Comparison of ENCODE assay signal across 8 cellular contexts in genomic region chr20:38473353-38473795, GRCh38. TPM values are rescaled to one million over a fixed set of nuclear protein-coding genes. Genes with fewer than 3 reads are reported as not detected.
DNase-seq lines count a peak whose midpoint lies in the region; ATAC-seq and TF ChIP-seq lines count a peak whose summit lies in the region.

No MANE protein-coding gene starts in this region.

- peak overlapping the region; percentile 85 for H3K27ac Mint-ChIP-seq in CD8-positive, alpha-beta T cell
- peak overlapping the region; percentile 63 for H3K27ac Mint-ChIP-seq in activated T-helper 1 cell treated with anti-CD3 and anti-CD28 coated beads, Interleukin-12 subunit alpha, Interleukin-12 subunit beta, Interleukin-2, Interleukin-4 antibody, amounts not matched to agents 30 ng/mL and 10 ng/mL and 1 ng/mL, durations not matched to agents 14 hours and 24 hours and 36 hours
- peak overlapping the region; percentile 90 for H3K27ac Mint-ChIP-seq in stimulated activated effector memory CD8-positive, alpha-beta T cell treated with anti-CD3 and anti-CD28 coated beads, Interleukin-12 subunit alpha, Interleukin-12 subunit beta, amount 100 ng/mL, for 72 hours

- ATAC-seq in CD8-positive, alpha-beta T cell: no peak
- ATAC-seq in HG03196 (IDR thresholded peaks at IDR 0.05; ENCODE audit: unreplicated experiment): peak; percentile 2
- no peak for ATAC-seq in stimulated activated effector memory CD8-positive, alpha-beta T cell treated with anti-CD3 and anti-CD28 coated beads, Interleukin-12 subunit alpha, Interleukin-12 subunit beta, amount 100 ng/mL, for 72 hours
- no peak for ATAC-seq in HG03565 (IDR thresholded peaks at IDR 0.05; ENCODE audit: unreplicated experiment)

- CTCF ChIA-PET in CD8-positive, alpha-beta T cell (lab: Charles Lee): interaction anchor here (0.8 to 4.6 kb wide), 5 partner anchors 25 to 38 kb away, joined by 3 to 26 read pairs (median 4); partner anchors contain the start of gene SNHG17

- no peaks in the 10 kb centered on the region for H3K36me3 ChIP-seq in CD8-positive, alpha-beta T cell (ENCODE audit: insufficient read depth, low read length)

- no peak for TF ChIP-seq CTCF in CD8-positive, alpha-beta T cell (IDR thresholded peaks at IDR 0.05)

- H3K4me1 Mint-ChIP-seq in CD8-positive, alpha-beta T cell (ENCODE audit: low read depth): peaks cover 57% of the 10 kb centered on the region
- H3K4me1 Mint-ChIP-seq in activated T-helper 1 cell treated with anti-CD3 and anti-CD28 coated beads, Interleukin-12 subunit alpha, Interleukin-12 subunit beta, Interleukin-2, Interleukin-4 antibody, amounts not matched to agents 30 ng/mL and 10 ng/mL and 1 ng/mL, durations not matched to agents 14 hours and 24 hours and 36 hours (ENCODE audit: low read depth): peaks cover 34% of the 10 kb centered on the region
- peaks cover 37% of the 10 kb centered on the region for H3K4me1 Mint-ChIP-seq in stimulated activated effector memory CD8-positive, alpha-beta T cell treated with anti-CD3 and anti-CD28 coated beads, Interleukin-12 subunit alpha, Interleukin-12 subunit beta, amount 100 ng/mL, for 72 hours

- peak overlapping the region; percentile 69 for H3K27ac ChIP-seq in CD8-positive, alpha-beta T cell (ENCODE audit: low read depth, low read length)

- H3K27me3 ChIP-seq in CD8-positive, alpha-beta T cell (ENCODE audit: insufficient read depth, low read length): no peaks in the 10 kb centered on the region

- DNase-seq in CD8-positive, alpha-beta T cell: peak in 1 of 7 experiments; percentile 22
- DNase-seq in activated T-helper 1 cell treated with anti-CD3 and anti-CD28 coated beads, Interleukin-12 subunit alpha, Interleukin-12 subunit beta, Interleukin-2, Interleukin-4 antibody, amounts not matched to agents 30 ng/mL and 10 ng/mL and 1 ng/mL, durations not matched to agents 14 hours and 24 hours and 36 hours (ENCODE audit: low spot score): no peak
- DNase-seq in stimulated activated effector memory CD8-positive, alpha-beta T cell treated with anti-CD3 and anti-CD28 coated beads, Interleukin-12 subunit alpha, Interleukin-12 subunit beta, amount 100 ng/mL, for 72 hours (ENCODE audit: low spot score in 2 of 2): no peak
- no peak for DNase-seq in stimulated activated CD4-positive, alpha-beta T cell treated with anti-CD3 and anti-CD28 coated beads, Interleukin-2, amount 100 ng/mL, for 48 hours
- DNase-seq in globus pallidus (ENCODE audit: low spot score): no peak

- H3K27me3 Mint-ChIP-seq in CD8-positive, alpha-beta T cell (ENCODE audit: low read depth): no peaks in the 10 kb centered on the region
- peaks cover 2% of the 10 kb centered on the region for H3K27me3 Mint-ChIP-seq in activated T-helper 1 cell treated with anti-CD3 and anti-CD28 coated beads, Interleukin-12 subunit alpha, Interleukin-12 subunit beta, Interleukin-2, Interleukin-4 antibody, amounts not matched to agents 30 ng/mL and 10 ng/mL and 1 ng/mL, durations not matched to agents 14 hours and 24 hours and 36 hours (ENCODE audit: insufficient read depth)

- peak overlapping the region; percentile 73 for H3K4me3 ChIP-seq in CD8-positive, alpha-beta T cell (ENCODE audit: low read depth, low read length)
- peak overlapping the region; percentile 79 for H3K4me3 ChIP-seq in iPS-11a (ENCODE audit: low read depth, low read length)

- peaks cover 10% of the 10 kb centered on the region for H3K36me3 Mint-ChIP-seq in CD8-positive, alpha-beta T cell
- peaks cover 3% of the 10 kb centered on the region for H3K36me3 Mint-ChIP-seq in activated T-helper 1 cell treated with anti-CD3 and anti-CD28 coated beads, Interleukin-12 subunit alpha, Interleukin-12 subunit beta, Interleukin-2, Interleukin-4 antibody, amounts not matched to agents 30 ng/mL and 10 ng/mL and 1 ng/mL, durations not matched to agents 14 hours and 24 hours and 36 hours (ENCODE audit: low read depth)
- H3K36me3 Mint-ChIP-seq in stimulated activated effector memory CD8-positive, alpha-beta T cell treated with anti-CD3 and anti-CD28 coated beads, Interleukin-12 subunit alpha, Interleukin-12 subunit beta, amount 100 ng/mL, for 72 hours: peaks cover 32% of the 10 kb centered on the region

- peak overlapping the region; percentile 86 for H3K4me3 Mint-ChIP-seq in CD8-positive, alpha-beta T cell
- H3K4me3 Mint-ChIP-seq in activated T-helper 1 cell treated with anti-CD3 and anti-CD28 coated beads, Interleukin-12 subunit alpha, Interleukin-12 subunit beta, Interleukin-2, Interleukin-4 antibody, amounts not matched to agents 30 ng/mL and 10 ng/mL and 1 ng/mL, durations not matched to agents 14 hours and 24 hours and 36 hours: peak overlapping the region; percentile 88
- peak overlapping the region; percentile 82 for H3K4me3 Mint-ChIP-seq in stimulated activated effector memory CD8-positive, alpha-beta T cell treated with anti-CD3 and anti-CD28 coated beads, Interleukin-12 subunit alpha, Interleukin-12 subunit beta, amount 100 ng/mL, for 72 hours

- peaks cover 33% of the 10 kb centered on the region for H3K4me1 ChIP-seq in CD8-positive, alpha-beta T cell (ENCODE audit: insufficient read depth, low read length)

- POLR2A ChIA-PET in CD8-positive, alpha-beta T cell (lab: Charles Lee): interaction anchor here (0.7 to 3.8 kb wide), 3 partner anchors 26 to 47 kb away, joined by 3 to 23 read pairs (median 21); partner anchors contain the start of gene SNHG17

- intact Hi-C loops in CD8-positive, alpha-beta T cell (cut with DNase I, micrococcal nuclease): loop anchor here in 1 of 2 experiments (2.0 to 10.0 kb wide), 3 partner anchors 275 to 779 kb away; partner anchors contain the start of genes ACTR5, CTNNBL1, RPRD1B and TTI1
- intact Hi-C loops in activated T-helper 1 cell treated with anti-CD3 and anti-CD28 coated beads, Interleukin-12 subunit alpha, Interleukin-12 subunit beta, Interleukin-2, Interleukin-4 antibody, amounts not matched to agents 30 ng/mL and 10 ng/mL and 1 ng/mL, durations not matched to agents 14 hours and 24 hours and 36 hours (cut with micrococcal nuclease): no loop called here

- no peaks in the 10 kb centered on the region for H3K9me3 ChIP-seq in CD8-positive, alpha-beta T cell (ENCODE audit: low read length)

- H3K9me3 Mint-ChIP-seq in CD8-positive, alpha-beta T cell: no peaks in the 10 kb centered on the region
- H3K9me3 Mint-ChIP-seq in activated T-helper 1 cell treated with anti-CD3 and anti-CD28 coated beads, Interleukin-12 subunit alpha, Interleukin-12 subunit beta, Interleukin-2, Interleukin-4 antibody, amounts not matched to agents 30 ng/mL and 10 ng/mL and 1 ng/mL, durations not matched to agents 14 hours and 24 hours and 36 hours: no peaks in the 10 kb centered on the region
- H3K9me3 Mint-ChIP-seq in stimulated activated effector memory CD8-positive, alpha-beta T cell treated with anti-CD3 and anti-CD28 coated beads, Interleukin-12 subunit alpha, Interleukin-12 subunit beta, amount 100 ng/mL, for 72 hours: no peaks in the 10 kb centered on the region

RNA-seq across cellular contexts. Expression of gene RALGAPB, which starts 0.7 kb away (rescaled TPM):
- 10 to 100 TPM; 28.9 to 29.1 TPM for total RNA-seq in CD8-positive, alpha-beta T cell
- 31.0 and 32.4 TPM in 2 replicates for total RNA-seq in activated T-helper 1 cell treated with anti-CD3 and anti-CD28 coated beads, Interleukin-12 subunit alpha, Interleukin-12 subunit beta, Interleukin-2, Interleukin-4 antibody, amounts not matched to agents 30 ng/mL and 10 ng/mL and 1 ng/mL, durations not matched to agents 14 hours and 24 hours and 36 hours

RNA-seq across cellular contexts. Expression of gene SNHG17, which starts 38.2 kb away (rescaled TPM):
- total RNA-seq in CD8-positive, alpha-beta T cell: 100 to 1,000 TPM; 119 to 128 TPM
- 89.8 and 104 TPM in 2 replicates for total RNA-seq in activated T-helper 1 cell treated with anti-CD3 and anti-CD28 coated beads, Interleukin-12 subunit alpha, Interleukin-12 subunit beta, Interleukin-2, Interleukin-4 antibody, amounts not matched to agents 30 ng/mL and 10 ng/mL and 1 ng/mL, durations not matched to agents 14 hours and 24 hours and 36 hours
